Comparison of ENCODE assay signal across 1 cellular context in genomic region chr22:29277927-29278326, GRCh38.
TF ChIP-seq lines count a peak whose summit lies in the region.

No MANE protein-coding gene starts in this region.

TF ChIP-seq in GM23338, 12 proteins besides CTCF, POLR2A, EP300 and RAD21:
- TF ChIP-seq ZNF462 (CRISPR knock-in tag; IDR thresholded peaks at IDR 0.05) (no peak), NANOG (IDR thresholded peaks at IDR 0.05; ENCODE audit: borderline replicate concordance) (no peak), ZNF114 (CRISPR knock-in tag; IDR thresholded peaks at IDR 0.05) (no peak), EZH2phosphoT487 (IDR thresholded peaks at IDR 0.05; ENCODE audit: unreplicated experiment) (no peak), EZH2 (IDR thresholded peaks at IDR 0.05; ENCODE audit: low read depth, unreplicated experiment) (no peak), ZNF331 (CRISPR knock-in tag; IDR thresholded peaks at IDR 0.05; ENCODE audit: low read depth) (no peak)
